ENCODE assay signal across 16 cellular contexts in the genomic region with DNA sequence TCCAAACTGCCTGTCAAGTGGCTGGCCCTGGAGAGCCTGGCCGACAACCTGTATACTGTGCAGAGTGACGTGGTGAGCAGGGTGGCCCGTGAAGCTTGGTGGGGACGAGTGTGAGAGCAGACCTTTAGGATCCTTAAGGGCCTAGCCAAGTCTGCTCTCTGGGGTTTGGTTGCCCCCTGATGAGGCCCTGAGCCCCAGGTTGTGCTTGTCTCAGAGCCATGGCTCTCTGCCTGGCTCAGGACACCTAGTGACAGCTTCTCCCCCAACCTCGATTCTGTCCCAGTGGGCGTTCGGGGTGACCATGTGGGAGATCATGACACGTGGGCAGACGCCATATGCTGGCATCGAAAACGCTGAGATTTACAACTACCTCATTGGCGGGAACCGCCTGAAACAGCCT. TPM values are rescaled to one million over a fixed set of nuclear protein-coding genes. Genes with fewer than 3 reads are reported as not detected.
DNase-seq lines count a peak whose midpoint lies in the region; ATAC-seq and TF ChIP-seq lines count a peak whose summit lies in the region.
"Had no signal": no experiment of that assay in that cellular context is flagged by ENCODE, and none has a peak within 500 bp of the region (broad histone marks: within the 10 kb centered on the region; RNA-seq: fewer than 3 reads in every experiment).

No MANE protein-coding gene starts in this region.

- TF ChIP-seq POLR2A in erythroblast (IDR thresholded peaks at IDR 0.05; ENCODE audit: low read length) = no peak

- intact Hi-C loops in posterior vena cava (cut with DNase I) = no loop called here

- peaks cover 85% of the 10 kb centered on the region for H3K36me3 ChIP-seq in mesodermal cell (ENCODE audit: control insufficient read depth, insufficient read depth, low read length)

- H3K27ac ChIP-seq in angular gyrus (ENCODE audit: low read depth, low read length) (peak overlapping the region; percentile 42), mesodermal cell (ENCODE audit: low read depth, low read length, severe bottlenecking) (peak overlapping the region; percentile 23)
- H3K27ac ChIP-seq: A549, C4-2B had no signal

- 96 to 99% methylated on average over 11 to 12 of the region's 13 CpGs for WGBS in mesodermal cell (ENCODE audit: insufficient coverage in 2 of 2), 2 experiments

- DNase-seq in GM10248 (ENCODE audit: extremely low spot score) (peak; percentile 2), posterior vena cava (ENCODE audit: low spot score) (peak; percentile 73), erythroblast (lab: John Stamatoyannopoulos, UW) (no peak), HuH-7 (ENCODE audit: low spot score) (no peak), NCI-H128 (lab: John Stamatoyannopoulos, UW; ENCODE audit: unreplicated experiment) (no peak)
- DNase-seq: BE2C; CD4-positive, alpha-beta memory T cell; DMS53 had no signal

- peaks cover 13% of the 10 kb centered on the region for H3K4me1 ChIP-seq in mesodermal cell (ENCODE audit: control insufficient read depth, insufficient read depth, low read length, poor library complexity, severe bottlenecking)
- H3K4me1 ChIP-seq: BE2C had no signal

- POLR2A ChIA-PET in GM10248 (lab: Yijun Ruan, JAX) = no interaction called here

- CTCF ChIA-PET in GM10248 (lab: Yijun Ruan, JAX) = interaction anchor here (1.2 kb wide), 1 partner anchor 15 kb away, joined by 6 read pairs; no protein-coding TSS in a partner anchor

- no peak for TF ChIP-seq CTCF in GM10248 (IDR thresholded peaks at IDR 0.05; ENCODE audit: control extremely low read depth, extremely low read depth, low read depth, missing control alignments)

- H3K4me3 ChIP-seq in mesodermal cell (ENCODE audit: extremely low read depth, insufficient read depth, low read length, poor library complexity, severe bottlenecking) = no peak overlapping the region
- H3K4me3 ChIP-seq: A549, HAP-1 had no signal

- no peak for ATAC-seq in HG02610 (IDR thresholded peaks at IDR 0.05; ENCODE audit: unreplicated experiment)
- ATAC-seq: A549, HepG2 had no signal

- no peaks in the 10 kb centered on the region for H3K9me3 ChIP-seq in mesodermal cell (ENCODE audit: control insufficient read depth, low read length)
- H3K9me3 ChIP-seq: A549, BE2C, HAP-1 had no signal

RNA-seq across cellular contexts. Expression of gene TYRO3, which starts 14.4 kb away (rescaled TPM):
- polyA plus RNA-seq in mesodermal cell (2013, experiment 1 of 2) = 81.7 TPM
- 79.1 TPM for polyA plus RNA-seq in mesodermal cell (2013, experiment 2 of 2)
- 1 to 10 TPM; 5.0 to 8.7 TPM for total RNA-seq in posterior vena cava

RNA-seq across cellular contexts. Expression of gene RPAP1, which starts 29.3 kb away (rescaled TPM):
- polyA plus RNA-seq in mesodermal cell (2013, experiment 1 of 2) = 38.0 TPM
- 26.4 TPM for polyA plus RNA-seq in mesodermal cell (2013, experiment 2 of 2)
- 10 to 100 TPM; 16.3 to 19.9 TPM for total RNA-seq in posterior vena cava

RNA-seq across cellular contexts. Expression of gene LTK, which starts 59.8 kb away (rescaled TPM):
- polyA plus RNA-seq in mesodermal cell (2013, experiment 1 of 2) = 1.8 TPM
- 2.2 TPM for polyA plus RNA-seq in mesodermal cell (2013, experiment 2 of 2)
- total RNA-seq in posterior vena cava = under 1 TPM; 0.24 to 0.46 TPM
- total RNA-seq: HepG2, HT1080 had no signal

Comparison
In these comparisons a context has a peak if more than half of its experiments do, and no peak if none do; other contexts are left out.
1. DNase-seq: peak in GM10248 (single experiment) and posterior vena cava (single experiment); none in erythroblast (0 of 2), HuH-7 (single experiment) and NCI-H128 (single experiment).